ENCODE assay signal across 20 cellular contexts in the genomic region with DNA sequence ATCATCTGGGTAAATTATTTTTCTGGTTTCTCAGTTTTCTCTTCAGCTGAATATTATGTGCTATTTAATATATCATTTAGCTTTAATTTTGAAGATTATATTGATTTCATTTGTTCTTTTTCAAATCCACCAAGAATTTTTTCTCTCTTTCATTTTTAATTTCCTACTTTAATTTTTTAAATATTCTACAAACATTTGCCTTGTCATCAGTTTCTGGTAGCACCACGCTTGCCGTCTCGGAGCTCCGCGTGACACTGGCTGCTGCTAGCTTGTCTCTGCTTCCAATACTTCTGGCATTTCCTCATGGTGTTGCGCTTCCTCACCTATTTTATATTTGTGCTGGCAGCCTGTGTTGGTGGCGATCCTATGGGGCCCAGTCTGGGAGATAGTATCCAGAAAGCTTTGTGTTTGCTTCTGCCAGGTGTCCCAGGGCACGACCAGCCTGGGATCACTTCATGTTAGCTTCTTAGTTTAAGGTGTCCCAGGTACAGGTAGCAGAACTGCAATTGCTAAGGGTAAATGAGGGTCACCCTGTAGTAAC. TPM values are rescaled to one million over a fixed set of nuclear protein-coding genes. Genes with fewer than 3 reads are reported as not detected.
"Had no signal": no experiment of that assay in that cellular context is flagged by ENCODE, and none has a peak within 500 bp of the region (broad histone marks: within the 10 kb centered on the region; RNA-seq: fewer than 3 reads in every experiment).

No MANE protein-coding gene starts in this region.

RNA-seq across cellular contexts. Expression of gene GPR31, which starts 33.3 kb away (rescaled TPM):
- total RNA-seq: activated naive CD4-positive, alpha-beta T cell treated with anti-CD3 and anti-CD28 coated beads for 36 hours; activated naive CD4-positive, alpha-beta T cell treated with anti-CD3 and anti-CD28 coated beads, Interleukin-2, amount 50 U/mL, for 72 hours; activated naive CD8-positive, alpha-beta T cell treated with anti-CD3 and anti-CD28 coated beads for 36 hours; activated naive CD8-positive, alpha-beta T cell treated with anti-CD3 and anti-CD28 coated beads, Interleukin-2, amount 10 ng/mL, durations not matched to agents 7 days and 5 days; activated T-cell treated with anti-CD3 and anti-CD28 coated beads, Interleukin-2, amount 50 U/mL, for 4 hours; activated T-cell treated with anti-CD3 and anti-CD28 coated beads, Interleukin-2, amount 50 U/mL, for 72 hours; activated T-helper 1 cell treated with anti-CD3 and anti-CD28 coated beads, Interleukin-12 subunit alpha, Interleukin-12 subunit beta, Interleukin-2, Interleukin-4 antibody, amounts not matched to agents 30 ng/mL and 10 ng/mL and 1 ng/mL, durations not matched to agents 14 hours and 24 hours and 36 hours; activated T-helper 17 cell treated with anti-CD3 and anti-CD28 coated beads, Interleukin-2, amount 50 U/mL, for 72 hours; activated T-helper 2 cell treated with anti-CD3 and anti-CD28 coated beads, Interferon-gamma antibody, Interleukin-2, Interleukin-4, amounts not matched to agents 10 μg/mL and 5 μg/mL and 100 μg/mL, durations not matched to agents 14 hours and 24 hours and 36 hours; adrenal gland; aorta; ascending aorta; astrocyte; body of pancreas; breast epithelium; bronchial epithelial cell; cardiac muscle cell; cerebellum; chondrocyte had no signal
- polyA plus RNA-seq: adipose tissue, adrenal gland, aorta, cardiac muscle cell had no signal
